Comparison of ENCODE assay signal across 29 cellular contexts in genomic region chr2:177042311-177042710, GRCh38.
"Had no signal": no experiment of that assay in that cellular context is flagged by ENCODE, and none has a peak within 500 bp of the region (broad histone marks: within the 10 kb centered on the region; RNA-seq: fewer than 3 reads in every experiment).

No MANE protein-coding gene starts in this region.

- H3K27me3 Mint-ChIP-seq: stimulated activated naive CD8-positive, alpha-beta T cell treated with anti-CD3 and anti-CD28 coated beads, Interleukin-15, amount 100 ng/mL, for 72 hours had no signal

- H3K9me3 Mint-ChIP-seq: natural killer cell; nephron; neural progenitor cell; stimulated activated memory B cell treated with anti-CD40 and anti-IgM and Interleukin-4, amounts not matched to agents 10 μg/mL and 1 μg/mL and 100 μg/mL, for 72 hours; stimulated activated naive CD8-positive, alpha-beta T cell treated with anti-CD3 and anti-CD28 coated beads, Interleukin-15, amount 100 ng/mL, for 72 hours; type B pancreatic cell had no signal

- DNase-seq: natural killer cell; occipital lobe; ovary; posterior cingulate gyrus; psoas muscle; right cardiac atrium; right lobe of liver; sigmoid colon; small intestine; stimulated activated CD4-positive, alpha-beta T cell treated with anti-CD3 and anti-CD28 coated beads, Interleukin-1b, Interleukin-23, amount 100 ng/mL, for 48 hours; stimulated activated CD4-positive, alpha-beta T cell treated with anti-CD3 and anti-CD28 coated beads, Interleukin-4, amount 100 ng/mL, for 1 hour; stimulated activated CD4-positive, alpha-beta T cell treated with anti-CD3 and anti-CD28 coated beads, Interleukin-4, amount 100 ng/mL, for 4 hours; stimulated activated CD8-positive, alpha-beta memory T cell treated with anti-CD3 and anti-CD28 coated beads, Interleukin-4, amount 100 ng/mL, for 48 hours; stimulated activated naive CD4-positive, alpha-beta T cell; stimulated activated naive CD8-positive, alpha-beta T cell treated with anti-CD3 and anti-CD28 coated beads, Interleukin-15, amount 100 ng/mL, for 72 hours; stimulated activated naive CD8-positive, alpha-beta T cell treated with anti-CD3 and anti-CD28 coated beads, Interleukin-15, Interleukin-2, amounts not matched to agents 100 U/mL and 50 U/mL, for 24 hours; substantia nigra; testis; tibial artery; transverse colon; upper lobe of right lung; uterus had no signal

- H3K4me1 ChIP-seq: neural progenitor cell, parathyroid adenoma, psoas muscle, right lobe of liver, suprapubic skin, testis, tibial artery, upper lobe of right lung had no signal

- H3K9ac ChIP-seq: neural progenitor cell, parathyroid adenoma had no signal

- H3K27ac ChIP-seq: neural progenitor cell, ovary, parathyroid adenoma, psoas muscle, right lobe of liver, sigmoid colon, suprapubic skin, testis, tibial artery, transverse colon, upper lobe of right lung, uterus had no signal

- H3K27me3 ChIP-seq: neural progenitor cell, ovary, right lobe of liver, sigmoid colon, testis, upper lobe of right lung, uterus had no signal

- H2AFZ ChIP-seq: neural progenitor cell, parathyroid adenoma had no signal

- H3K4me2 ChIP-seq: neural progenitor cell had no signal

- H3K27ac Mint-ChIP-seq: natural killer cell; neural progenitor cell; progenitor cell of endocrine pancreas; stimulated activated memory B cell treated with anti-CD40 and anti-IgM and Interleukin-4, amounts not matched to agents 10 μg/mL and 1 μg/mL and 100 μg/mL, for 72 hours; stimulated activated naive CD8-positive, alpha-beta T cell treated with anti-CD3 and anti-CD28 coated beads, Interleukin-15, amount 100 ng/mL, for 72 hours; type B pancreatic cell had no signal

- H3K36me3 ChIP-seq: neural progenitor cell, ovary, right lobe of liver, sigmoid colon, suprapubic skin, tibial artery, transverse colon, upper lobe of right lung, uterus had no signal

- H3K36me3 Mint-ChIP-seq: natural killer cell; neural progenitor cell; stimulated activated memory B cell treated with anti-CD40 and anti-IgM and Interleukin-4, amounts not matched to agents 10 μg/mL and 1 μg/mL and 100 μg/mL, for 72 hours; type B pancreatic cell had no signal

- H3K4me3 Mint-ChIP-seq: natural killer cell; nephron; neural progenitor cell; stimulated activated memory B cell treated with anti-CD40 and anti-IgM and Interleukin-4, amounts not matched to agents 10 μg/mL and 1 μg/mL and 100 μg/mL, for 72 hours; stimulated activated naive CD8-positive, alpha-beta T cell treated with anti-CD3 and anti-CD28 coated beads, Interleukin-15, amount 100 ng/mL, for 72 hours; type B pancreatic cell had no signal

- H3K79me2 ChIP-seq: parathyroid adenoma had no signal

- H3K4me1 Mint-ChIP-seq: natural killer cell; stimulated activated memory B cell treated with anti-CD40 and anti-IgM and Interleukin-4, amounts not matched to agents 10 μg/mL and 1 μg/mL and 100 μg/mL, for 72 hours; stimulated activated naive CD8-positive, alpha-beta T cell treated with anti-CD3 and anti-CD28 coated beads, Interleukin-15, amount 100 ng/mL, for 72 hours had no signal

- H3K9me3 ChIP-seq: ovary, psoas muscle, right lobe of liver, sigmoid colon, suprapubic skin, testis, tibial artery, transverse colon, upper lobe of right lung, uterus had no signal

- H3K4me3 ChIP-seq: neural progenitor cell, ovary, psoas muscle, right lobe of liver, sigmoid colon, suprapubic skin, testis, tibial artery, transverse colon, upper lobe of right lung, uterus had no signal
